In genomic region chr15:87816016-87816415, GRCh38 we compare ENCODE assay signal across 30 cellular contexts.
DNase-seq lines count a peak whose midpoint lies in the region; ATAC-seq and TF ChIP-seq lines count a peak whose summit lies in the region.
"Had no signal": no experiment of that assay in that cellular context is flagged by ENCODE, and none has a peak within 500 bp of the region (broad histone marks: within the 10 kb centered on the region; RNA-seq: fewer than 3 reads in every experiment).

No MANE protein-coding gene starts in this region.

- no peaks in the 10 kb centered on the region for H3K9me3 Mint-ChIP-seq in chondrocyte (ENCODE audit: low read depth)
- H3K9me3 Mint-ChIP-seq in activated naive CD4-positive, alpha-beta T cell treated with anti-CD3 and anti-CD28 coated beads, Interleukin-2, amount 50 U/mL, for 72 hours, result peaks cover 0 to 7% of the 10 kb centered on the region in 2 donors
- H3K9me3 Mint-ChIP-seq: activated CD4-positive, alpha-beta T cell treated with anti-CD3 and anti-CD28 coated beads, Interleukin-2, amount 10 ng/mL, durations not matched to agents 24 days and 14 days; neural crest cell; stimulated activated naive CD8-positive, alpha-beta T cell treated with anti-CD3 and anti-CD28 coated beads, Interleukin-15, Interleukin-2, amounts not matched to agents 100 ng/mL and 50 ng/mL, for 24 hours had no signal

- CTCF ChIA-PET in AG04449 (lab: Yijun Ruan, JAX), result interaction anchor here (1.0 kb wide), 1 partner anchor 241 kb away, joined by 3 read pairs; no protein-coding TSS in a partner anchor

- ATAC-seq in HG03354 (IDR thresholded peaks at IDR 0.05; ENCODE audit: poor library complexity, severe bottlenecking, unreplicated experiment), result no peak
- no peak for ATAC-seq in activated naive CD4-positive, alpha-beta T cell treated with anti-CD3 and anti-CD28 coated beads, Interleukin-2, amount 50 U/mL, for 72 hours
- no peak for ATAC-seq in GM21526 (IDR thresholded peaks at IDR 0.05; ENCODE audit: low FRiP score, unreplicated experiment)
- no peak for ATAC-seq in GM18907 (IDR thresholded peaks at IDR 0.05; ENCODE audit: unreplicated experiment)
- ATAC-seq: GM12878, HCT116 had no signal

- no peak overlapping the region for H3K4me3 Mint-ChIP-seq in chondrocyte (ENCODE audit: unreplicated experiment)
- H3K4me3 Mint-ChIP-seq: activated CD4-positive, alpha-beta T cell treated with anti-CD3 and anti-CD28 coated beads, Interleukin-2, amount 10 ng/mL, durations not matched to agents 24 days and 14 days; activated naive CD8-positive, alpha-beta T cell treated with anti-CD3 and anti-CD28 coated beads for 36 hours; CD8-positive, alpha-beta memory T cell; central memory CD8-positive, alpha-beta T cell; IgD-negative memory B cell; neural crest cell; stimulated activated naive CD8-positive, alpha-beta T cell treated with anti-CD3 and anti-CD28 coated beads, Interleukin-15, Interleukin-2, amounts not matched to agents 100 ng/mL and 50 ng/mL, for 24 hours had no signal

- H3K36me3 Mint-ChIP-seq in chondrocyte (ENCODE audit: low read depth), result no peaks in the 10 kb centered on the region
- no peaks in the 10 kb centered on the region for H3K36me3 Mint-ChIP-seq in activated naive CD4-positive, alpha-beta T cell treated with anti-CD3 and anti-CD28 coated beads, Interleukin-2, amount 50 U/mL, for 72 hours
- H3K36me3 Mint-ChIP-seq: activated naive CD8-positive, alpha-beta T cell treated with anti-CD3 and anti-CD28 coated beads for 36 hours; CD8-positive, alpha-beta memory T cell had no signal

- POLR2A ChIA-PET in AG04449 (lab: Yijun Ruan, JAX), result interaction anchor here (1.4 kb wide), 1 partner anchor 59 kb away, joined by 3 read pairs; no protein-coding TSS in a partner anchor

- peaks cover 15% of the 10 kb centered on the region for H3K4me1 Mint-ChIP-seq in chondrocyte (ENCODE audit: low read depth)
- H3K4me1 Mint-ChIP-seq: activated CD4-positive, alpha-beta T cell treated with anti-CD3 and anti-CD28 coated beads, Interleukin-2, amount 10 ng/mL, durations not matched to agents 24 days and 14 days; activated naive CD8-positive, alpha-beta T cell treated with anti-CD3 and anti-CD28 coated beads for 36 hours; CD8-positive, alpha-beta memory T cell; central memory CD8-positive, alpha-beta T cell; IgD-negative memory B cell; neural crest cell had no signal

- no peaks in the 10 kb centered on the region for H3K27me3 Mint-ChIP-seq in chondrocyte (ENCODE audit: low read depth)
- H3K27me3 Mint-ChIP-seq: activated CD4-positive, alpha-beta T cell treated with anti-CD3 and anti-CD28 coated beads, Interleukin-2, amount 10 ng/mL, durations not matched to agents 24 days and 14 days; activated naive CD8-positive, alpha-beta T cell treated with anti-CD3 and anti-CD28 coated beads for 36 hours; IgD-negative memory B cell; stimulated activated naive CD8-positive, alpha-beta T cell treated with anti-CD3 and anti-CD28 coated beads, Interleukin-15, Interleukin-2, amounts not matched to agents 100 ng/mL and 50 ng/mL, for 24 hours had no signal

- H3K27ac Mint-ChIP-seq in chondrocyte (ENCODE audit: unreplicated experiment), result peak overlapping the region; percentile 5
- H3K27ac Mint-ChIP-seq in activated naive CD4-positive, alpha-beta T cell treated with anti-CD3 and anti-CD28 coated beads, Interleukin-2, amount 50 U/mL, for 72 hours, result no peak overlapping the region
- H3K27ac Mint-ChIP-seq: activated CD4-positive, alpha-beta T cell treated with anti-CD3 and anti-CD28 coated beads, Interleukin-2, amount 10 ng/mL, durations not matched to agents 24 days and 14 days; activated naive CD8-positive, alpha-beta T cell treated with anti-CD3 and anti-CD28 coated beads for 36 hours; CD8-positive, alpha-beta memory T cell; IgD-negative memory B cell; stimulated activated naive CD8-positive, alpha-beta T cell treated with anti-CD3 and anti-CD28 coated beads, Interleukin-15, Interleukin-2, amounts not matched to agents 100 ng/mL and 50 ng/mL, for 24 hours had no signal

- no peak overlapping the region for H3K4me3 ChIP-seq in AG04449 (ENCODE audit: low read depth, low read length)
- H3K4me3 ChIP-seq: ascending aorta, GM12878, left lung, right atrium auricular region, testis had no signal

- TF ChIP-seq CTCF in AG04449 (IDR thresholded peaks at IDR 0.05; ENCODE audit: insufficient read depth, low read length, missing control alignments) (no peak), chondrocyte (IDR thresholded peaks at IDR 0.05) (no peak)

- peak; percentile 12 for DNase-seq in AG04449 (ENCODE audit: low read depth, low spot score)
- DNase-seq in RPMI7951 (ENCODE audit: low read depth), result peak; percentile 28
- DNase-seq in chondrocyte (ENCODE audit: low spot score), result no peak
- DNase-seq in kidney tubule cell (ENCODE audit: low spot score), result peak; percentile 22
- no peak for DNase-seq in activated naive CD4-positive, alpha-beta T cell treated with anti-CD3 and anti-CD28 coated beads, Interleukin-2, amount 50 U/mL, for 72 hours (ENCODE audit: low spot score in 2 of 2)
- DNase-seq: activated CD4-positive, alpha-beta T cell treated with anti-CD3 and anti-CD28 coated beads, Interleukin-2, amount 10 ng/mL, durations not matched to agents 24 days and 14 days; activated effector memory CD4-positive, alpha-beta T cell treated with Interleukin-2 at 50 U/mL for 16 hours; activated naive CD8-positive, alpha-beta T cell treated with anti-CD3 and anti-CD28 coated beads for 36 hours; CD8-positive, alpha-beta memory T cell; dermis blood vessel endothelial cell; DMS 273 treated with DMSO at 0.1 percent for 48 hours; glutamatergic neuron; left lung; mesendoderm; NCI-H1436 treated with DMSO at 0.1 percent for 48 hours; NCI-H2081 treated with DMSO at 0.1 percent for 48 hours; NCI-H774; stimulated activated CD8-positive, alpha-beta memory T cell treated with anti-CD3 and anti-CD28 coated beads, Interleukin-4, amount 100 ng/mL, for 48 hours; testis had no signal

Comparison
In these comparisons a context has a peak if more than half of its experiments do, and no peak if none do; other contexts are left out.
1. DNase-seq: peak in AG04449 (single experiment), RPMI7951 (single experiment) and kidney tubule cell (single experiment); none in chondrocyte (single experiment) and activated naive CD4-positive, alpha-beta T cell treated with anti-CD3 and anti-CD28 coated beads, Interleukin-2, amount 50 U/mL, for 72 hours (0 of 2).